ENCODE assay signal across 26 cellular contexts in the genomic region with DNA sequence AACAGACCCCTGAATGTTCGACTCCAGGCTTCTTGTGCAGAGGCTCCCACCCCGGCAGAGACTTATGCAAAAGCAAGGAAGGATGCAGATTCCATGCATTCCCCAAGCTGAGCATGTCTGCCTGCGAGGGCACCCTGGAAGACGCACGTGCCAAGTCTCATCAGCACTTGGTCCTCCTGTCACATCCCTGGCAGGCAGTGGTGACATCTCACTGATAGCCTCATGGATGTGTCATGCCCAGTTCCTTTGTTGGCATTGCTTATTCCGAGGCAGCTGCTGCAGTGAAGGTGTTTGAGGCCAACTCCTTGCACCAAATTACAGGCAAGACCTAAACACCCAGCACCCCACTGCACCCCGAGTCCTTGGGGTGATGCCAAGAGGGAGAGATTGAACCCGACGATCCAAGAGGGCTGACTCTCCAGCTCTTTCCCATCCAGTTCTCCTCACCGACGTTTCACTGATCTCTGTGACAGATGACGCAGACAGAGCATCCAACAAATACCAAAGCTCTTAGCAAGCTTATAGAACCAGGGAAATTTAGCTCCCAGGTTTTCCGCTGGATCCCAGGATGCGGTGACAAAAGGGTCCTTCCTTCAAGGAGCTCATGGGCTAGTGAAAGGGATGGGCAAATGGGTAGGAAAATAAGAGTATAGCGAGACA.
"Had no signal": no experiment of that assay in that cellular context is flagged by ENCODE, and none has a peak within 500 bp of the region (broad histone marks: within the 10 kb centered on the region; RNA-seq: fewer than 3 reads in every experiment).

No MANE protein-coding gene starts in this region.

- H3K27me3 ChIP-seq: foreskin keratinocyte, hepatocyte, neutrophil, pancreas, tibial nerve, upper lobe of left lung had no signal

- H3K9me3 ChIP-seq: mucosa of descending colon, neutrophil, pancreas, thoracic aorta, upper lobe of left lung had no signal

- H3K9me3 Mint-ChIP-seq: natural killer cell treated with Interleukin-12 subunit alpha and Interleukin-12 subunit beta and Interleukin-15 and Interleukin-18, amount 100 ng/mL, for 72 hours; neural crest cell; stimulated activated naive CD8-positive, alpha-beta T cell treated with anti-CD3 and anti-CD28 coated beads, Interleukin-15, Interleukin-2, amounts not matched to agents 100 ng/mL and 50 ng/mL, for 24 hours had no signal

- H3K36me3 ChIP-seq: esophagus muscularis mucosa, gastroesophageal sphincter, heart left ventricle, neutrophil, pancreas, thoracic aorta, tibial nerve, upper lobe of left lung had no signal

- H3K27ac ChIP-seq: dorsolateral prefrontal cortex, esophagus muscularis mucosa, foreskin keratinocyte, gastroesophageal sphincter, heart left ventricle, hepatocyte, neutrophil, pancreas, skin epidermis, thoracic aorta, tibial nerve, upper lobe of left lung had no signal

- H3K4me1 ChIP-seq: esophagus muscularis mucosa, foreskin keratinocyte, gastroesophageal sphincter, pancreas, tibial nerve, upper lobe of left lung had no signal

- H3K27me3 Mint-ChIP-seq: stimulated activated naive CD8-positive, alpha-beta T cell treated with anti-CD3 and anti-CD28 coated beads, Interleukin-15, Interleukin-2, amounts not matched to agents 100 ng/mL and 50 ng/mL, for 24 hours had no signal

- H3K27ac Mint-ChIP-seq: memory B cell; mesothelial cell of epicardium; natural killer cell treated with Interleukin-12 subunit alpha and Interleukin-12 subunit beta and Interleukin-15 and Interleukin-18, amount 100 ng/mL, for 72 hours; stimulated activated naive B cell treated with anti-CD40 and anti-IgM and Interleukin-4, amounts not matched to agents 10 μg/mL and 1 μg/mL and 100 μg/mL, for 72 hours; stimulated activated naive CD8-positive, alpha-beta T cell treated with anti-CD3 and anti-CD28 coated beads, Interleukin-15, Interleukin-2, amounts not matched to agents 100 ng/mL and 50 ng/mL, for 24 hours had no signal

- DNase-seq: cerebellar nuclear complex; effector CD4-positive, alpha-beta T cell; foreskin keratinocyte; heart left ventricle; kidney glomerular epithelial cell; mucosa of descending colon; naive B cell; pancreas; stimulated activated CD4-positive, alpha-beta T cell treated with anti-CD3 and anti-CD28 coated beads, Interleukin-15, amount 100 ng/mL, for 24 hours; stimulated activated CD4-positive, alpha-beta T cell treated with anti-CD3 and anti-CD28 coated beads, Interleukin-2, amount 100 ng/mL, for 48 hours; stimulated activated naive B cell treated with anti-CD40 and anti-IgM and Interleukin-4, amounts not matched to agents 10 μg/mL and 1 μg/mL and 100 μg/mL, for 72 hours; upper lobe of left lung had no signal

- H3K4me1 Mint-ChIP-seq: memory B cell; mesothelial cell of epicardium; naive B cell; stimulated activated naive B cell treated with anti-CD40 and anti-IgM and Interleukin-4, amounts not matched to agents 10 μg/mL and 1 μg/mL and 100 μg/mL, for 72 hours had no signal

- H3K36me3 Mint-ChIP-seq: memory B cell; mesothelial cell of epicardium; natural killer cell treated with Interleukin-12 subunit alpha and Interleukin-12 subunit beta and Interleukin-15 and Interleukin-18, amount 100 ng/mL, for 72 hours had no signal

- ATAC-seq: foreskin keratinocyte; gastroesophageal sphincter; heart left ventricle; mucosa of descending colon; natural killer cell treated with Interleukin-12 subunit alpha and Interleukin-12 subunit beta and Interleukin-15 and Interleukin-18, amount 100 ng/mL, for 72 hours; pancreas; stimulated activated naive B cell treated with anti-CD40 and anti-IgM and Interleukin-4, amounts not matched to agents 10 μg/mL and 1 μg/mL and 100 μg/mL, for 72 hours had no signal

- H3K4me3 Mint-ChIP-seq: memory B cell; mesothelial cell of epicardium; naive B cell; natural killer cell treated with Interleukin-12 subunit alpha and Interleukin-12 subunit beta and Interleukin-15 and Interleukin-18, amount 100 ng/mL, for 72 hours; neural crest cell; stimulated activated naive B cell treated with anti-CD40 and anti-IgM and Interleukin-4, amounts not matched to agents 10 μg/mL and 1 μg/mL and 100 μg/mL, for 72 hours; stimulated activated naive CD8-positive, alpha-beta T cell treated with anti-CD3 and anti-CD28 coated beads, Interleukin-15, Interleukin-2, amounts not matched to agents 100 ng/mL and 50 ng/mL, for 24 hours had no signal

- H3K4me3 ChIP-seq: dorsolateral prefrontal cortex, esophagus muscularis mucosa, gastroesophageal sphincter, heart left ventricle, hepatocyte, lung, mucosa of descending colon, pancreas, skin epidermis, thoracic aorta, tibial nerve, upper lobe of left lung had no signal
